ENCODE assay signal across 8 cellular contexts in genomic region chr6:158642805-158643489, GRCh38. TPM values are rescaled to one million over a fixed set of nuclear protein-coding genes. Genes with fewer than 3 reads are reported as not detected.
DNase-seq lines count a peak whose midpoint lies in the region; ATAC-seq and TF ChIP-seq lines count a peak whose summit lies in the region.

No MANE protein-coding gene starts in this region.

- H3K9ac ChIP-seq in iPS-18a (ENCODE audit: low read length): no peak overlapping the region

- no peak for TF ChIP-seq POLR2A in suprapubic skin (IDR thresholded peaks at IDR 0.05)

- POLR2A ChIA-PET in activated CD4-positive, alpha-beta memory T cell treated with anti-CD3 and anti-CD28 coated beads, Interleukin-2, amount 10 ng/mL, durations not matched to agents 7 days and 5 days (lab: Charles Lee): interaction anchor here (0.6 to 10.2 kb wide), 20 partner anchors 9 to 544 kb away, joined by 3 to 192 read pairs (median 8); partner anchors contain the start of genes SYTL3 and TMEM181

- no peaks in the 10 kb centered on the region for H3K9me3 Mint-ChIP-seq in activated CD4-positive, alpha-beta memory T cell treated with anti-CD3 and anti-CD28 coated beads, Interleukin-2, amount 10 ng/mL, durations not matched to agents 7 days and 5 days

- H3K27me3 Mint-ChIP-seq in activated CD4-positive, alpha-beta memory T cell treated with anti-CD3 and anti-CD28 coated beads, Interleukin-2, amount 10 ng/mL, durations not matched to agents 7 days and 5 days: no peaks in the 10 kb centered on the region

- H3K4me1 Mint-ChIP-seq in activated CD4-positive, alpha-beta memory T cell treated with anti-CD3 and anti-CD28 coated beads, Interleukin-2, amount 10 ng/mL, durations not matched to agents 7 days and 5 days: peaks cover 73% of the 10 kb centered on the region

- TF ChIP-seq EP300 in suprapubic skin (IDR thresholded peaks at IDR 0.05): no peak

- peaks cover 13% of the 10 kb centered on the region for H3K27me3 ChIP-seq in iPS-18a (ENCODE audit: control insufficient read depth, insufficient read depth, low read length)
- H3K27me3 ChIP-seq in suprapubic skin: no peaks in the 10 kb centered on the region

- TF ChIP-seq CTCF in suprapubic skin (IDR thresholded peaks at IDR 0.05): no peak

- 74% methylated on average over 11 of the region's 11 CpGs for WGBS in suprapubic skin

- peak; percentile 36 for DNase-seq in NOMO-1 treated with DMSO at 0.1 percent for 48 hours (lab: John Stamatoyannopoulos, UW; ENCODE audit: unreplicated experiment)
- no peak for DNase-seq in NOMO-1 treated with dmso at 0.1 percent for 144 hours (lab: John Stamatoyannopoulos, UW; ENCODE audit: unreplicated experiment)
- no peak for DNase-seq in activated CD4-positive, alpha-beta memory T cell treated with anti-CD3 and anti-CD28 coated beads, Interleukin-2, amount 10 ng/mL, durations not matched to agents 7 days and 5 days
- DNase-seq in suprapubic skin (ENCODE audit: low spot score in 2 of 2): peak in 1 of 2 donors; percentile 22
- DNase-seq in NCI-H2227 (lab: John Stamatoyannopoulos, UW; ENCODE audit: unreplicated experiment): no peak
- DNase-seq in NCI-H2196 (lab: John Stamatoyannopoulos, UW; ENCODE audit: unreplicated experiment): no peak

- peak overlapping the region; percentile 97 for H3K27ac Mint-ChIP-seq in activated CD4-positive, alpha-beta memory T cell treated with anti-CD3 and anti-CD28 coated beads, Interleukin-2, amount 10 ng/mL, durations not matched to agents 7 days and 5 days

- peaks cover 46% of the 10 kb centered on the region for H3K36me3 Mint-ChIP-seq in activated CD4-positive, alpha-beta memory T cell treated with anti-CD3 and anti-CD28 coated beads, Interleukin-2, amount 10 ng/mL, durations not matched to agents 7 days and 5 days (ENCODE audit: low read depth)

- H3K4me3 ChIP-seq in iPS-18a (ENCODE audit: low read length): peak overlapping the region; percentile 70
- H3K4me3 ChIP-seq in suprapubic skin: peak overlapping the region; percentile 82

- CTCF ChIA-PET in activated CD4-positive, alpha-beta memory T cell treated with anti-CD3 and anti-CD28 coated beads, Interleukin-2, amount 10 ng/mL, durations not matched to agents 7 days and 5 days (lab: Charles Lee): interaction anchor here (0.6 to 5.0 kb wide), 6 partner anchors 10 to 422 kb away, joined by 3 to 51 read pairs (median 10); no protein-coding TSS in a partner anchor

- H3K4me1 ChIP-seq in iPS-18a (ENCODE audit: control insufficient read depth, low read depth, low read length) (peaks cover 6% of the 10 kb centered on the region), suprapubic skin (peaks cover 36% of the 10 kb centered on the region)

- ATAC-seq in HG02763 (IDR thresholded peaks at IDR 0.05; ENCODE audit: unreplicated experiment): no peak

- no peaks in the 10 kb centered on the region for H3K9me3 ChIP-seq in iPS-18a (ENCODE audit: control insufficient read depth, low read depth, low read length)
- H3K9me3 ChIP-seq in suprapubic skin: no peaks in the 10 kb centered on the region

- H3K27ac ChIP-seq in iPS-18a (ENCODE audit: low read length): no peak overlapping the region
- H3K27ac ChIP-seq in suprapubic skin: no peak overlapping the region

- H3K4me3 Mint-ChIP-seq in activated CD4-positive, alpha-beta memory T cell treated with anti-CD3 and anti-CD28 coated beads, Interleukin-2, amount 10 ng/mL, durations not matched to agents 7 days and 5 days: peak overlapping the region; percentile 100

- no peaks in the 10 kb centered on the region for H3K36me3 ChIP-seq in iPS-18a (ENCODE audit: control insufficient read depth, low read depth, low read length)
- no peaks in the 10 kb centered on the region for H3K36me3 ChIP-seq in suprapubic skin

RNA-seq across cellular contexts. Expression of gene DYNLT1, which starts 1.6 kb away (rescaled TPM):
- 100 to 1,000 TPM; 130 to 133 TPM for total RNA-seq in activated CD4-positive, alpha-beta memory T cell treated with anti-CD3 and anti-CD28 coated beads, Interleukin-2, amount 10 ng/mL, durations not matched to agents 7 days and 5 days
- 10 to 100 TPM; 27.5 to 63.8 (median 49.4) TPM for total RNA-seq in suprapubic skin

RNA-seq across cellular contexts. Expression of gene SYTL3, which starts 6.9 kb away (rescaled TPM):
- 100 to 1,000 TPM; 133 to 135 TPM for total RNA-seq in activated CD4-positive, alpha-beta memory T cell treated with anti-CD3 and anti-CD28 coated beads, Interleukin-2, amount 10 ng/mL, durations not matched to agents 7 days and 5 days
- 1 to 10 TPM; 2.8 to 5.1 (median 3.4) TPM for total RNA-seq in suprapubic skin

Comparison
In these comparisons a context has a peak if more than half of its experiments do, and no peak if none do; other contexts are left out.
1. RNA of gene SYTL3, which starts 6.9 kb away (total RNA-seq): 133 to 135 TPM in activated CD4-positive, alpha-beta memory T cell treated with anti-CD3 and anti-CD28 coated beads, Interleukin-2, amount 10 ng/mL, durations not matched to agents 7 days and 5 days; 2.8 to 5.1 TPM in suprapubic skin; every median in the first group is over 10 times any median in the second.